In the genomic region with DNA sequence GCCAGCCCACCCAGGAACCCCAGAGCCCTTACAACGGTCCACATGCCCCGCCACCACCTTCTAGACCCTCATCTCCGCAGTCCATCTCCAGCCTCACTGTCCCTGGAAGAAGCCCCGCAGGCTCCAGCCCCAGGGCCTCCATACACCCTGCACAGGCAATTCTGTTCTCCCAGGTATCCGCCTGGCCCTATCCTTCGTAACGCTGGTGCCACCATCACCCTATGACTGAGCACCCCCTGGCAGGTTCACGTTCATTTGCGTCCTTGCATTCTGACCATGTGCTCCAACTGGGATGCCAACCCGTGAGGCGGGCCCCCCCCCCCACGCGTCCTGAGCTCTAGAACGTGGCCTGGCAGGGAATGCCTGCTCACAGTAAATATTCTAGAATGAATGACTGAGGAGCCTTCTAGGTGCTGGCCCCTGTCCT, we compare ENCODE assay signal across 8 cellular contexts. TPM values are rescaled to one million over a fixed set of nuclear protein-coding genes. Genes with fewer than 3 reads are reported as not detected.
DNase-seq lines count a peak whose midpoint lies in the region; ATAC-seq and TF ChIP-seq lines count a peak whose summit lies in the region.

No MANE protein-coding gene starts in this region.

- no peaks in the 10 kb centered on the region for H3K27me3 ChIP-seq in fibroblast of lung (ENCODE audit: control insufficient read depth, insufficient read depth, low read length)

- DNase-seq in GM12864 (ENCODE audit: low read depth) (no peak), T-helper 17 cell (no peak), fibroblast of lung (ENCODE audit: low read depth in 2 of 2) (no peak), sciatic nerve (ENCODE audit: low spot score) (no peak), NCI-H146 treated with DMSO at 0.1 percent for 48 hours (lab: John Stamatoyannopoulos, UW; ENCODE audit: unreplicated experiment) (no peak)
- DNase-seq in stimulated activated CD4-positive, alpha-beta T cell treated with anti-CD3 and anti-CD28 coated beads, Interleukin-1b, Interleukin-23, amount 100 ng/mL, for 48 hours, result no peak
- no peak for DNase-seq in activated CD4-positive, CD25-positive, alpha-beta regulatory T cell (lab: John Stamatoyannopoulos, UW)

- peaks cover 10% of the 10 kb centered on the region for H3K27me3 Mint-ChIP-seq in T-helper 17 cell

- TF ChIP-seq CTCF in GM12864 (IDR thresholded peaks at IDR 0.05; ENCODE audit: low read depth, low read length, missing control alignments) (no peak), fibroblast of lung (conservative IDR thresholded peaks at IDR 0.05 in 1 of 2, IDR thresholded peaks at IDR 0.05 in 1 of 2; ENCODE audit: low read depth in 1 of 2, low read length in 2 of 2) (no peak)

- H3K9me3 ChIP-seq in T-helper 17 cell (ENCODE audit: control insufficient read depth, low read length, poor library complexity, severe bottlenecking) (no peaks in the 10 kb centered on the region), fibroblast of lung (ENCODE audit: control insufficient read depth, insufficient read depth, low read depth, low read length) (no peaks in the 10 kb centered on the region)

- peaks cover 7% of the 10 kb centered on the region for H3K4me1 ChIP-seq in fibroblast of lung (ENCODE audit: control insufficient read depth, extremely low read depth, insufficient read depth, low read length)

- peaks cover 12% of the 10 kb centered on the region for H3K4me1 Mint-ChIP-seq in T-helper 17 cell

- H3K4me3 ChIP-seq in GM12864 (ENCODE audit: low read depth, low read length) (peak overlapping the region; percentile 86; the same call in 1 of the 2 replicates), fibroblast of lung (replicated peaks in 1 of 4; ENCODE audit: control extremely low read depth in 1 of 4, insufficient read depth in 1 of 4, low read depth in 3 of 4, low read length in 4 of 4) (peak overlapping the region in 3 of 4 experiments; percentile 14 to 38 (median 29))

- H3K4me3 Mint-ChIP-seq in T-helper 17 cell, result peak overlapping the region; percentile 88

- peak overlapping the region; percentile 65 for H3K27ac ChIP-seq in fibroblast of lung (ENCODE audit: insufficient read depth, low read length)

- peak overlapping the region; percentile 59 for H3K4me2 ChIP-seq in fibroblast of lung (ENCODE audit: extremely low read depth, insufficient read depth, low read length)

- H3K27ac Mint-ChIP-seq in T-helper 17 cell, result peak overlapping the region; percentile 43

- H3K79me2 ChIP-seq in fibroblast of lung (ENCODE audit: control insufficient read depth, insufficient read depth, low read length), result no peaks in the 10 kb centered on the region

- peaks cover 3% of the 10 kb centered on the region for H3K36me3 ChIP-seq in fibroblast of lung (ENCODE audit: control insufficient read depth, insufficient read depth, low read length)

- H3K36me3 Mint-ChIP-seq in T-helper 17 cell (ENCODE audit: low read depth), result no peaks in the 10 kb centered on the region

- intact Hi-C loops in sciatic nerve (cut with DNase I), result no loop called here

- H4K20me1 ChIP-seq in fibroblast of lung (ENCODE audit: control insufficient read depth, extremely low read depth, insufficient read depth, low read length), result no peaks in the 10 kb centered on the region

- ATAC-seq in T-helper 17 cell, result no peak
- ATAC-seq in sciatic nerve, result peak; percentile 1
- ATAC-seq in GM18861 (IDR thresholded peaks at IDR 0.05; ENCODE audit: unreplicated experiment), result no peak

- peak overlapping the region; percentile 23 for H3K9ac ChIP-seq in fibroblast of lung (ENCODE audit: insufficient read depth, low read length)

- H2AFZ ChIP-seq in fibroblast of lung (ENCODE audit: low read length), result peak overlapping the region; percentile 96

RNA-seq across cellular contexts. Expression of a gene that starts 0.7 kb away (rescaled TPM):
- total RNA-seq in T-helper 17 cell (1 to 10 TPM; 1.3 to 1.7 TPM), fibroblast of lung (5.1 and 14.7 TPM in 2 replicates), sciatic nerve (69.2 TPM)
- 32.5 and 39.4 TPM in 2 replicates for polyA plus RNA-seq in fibroblast of lung
- polyA plus RNA-seq in fibroblast of lung (2012), result 35.6 and 39.8 TPM in 2 replicates
- 69.9 and 70.9 TPM in 2 replicates for polyA minus RNA-seq in fibroblast of lung (ENCODE audit: low replicate concordance)

RNA-seq across cellular contexts. Expression of a gene that starts 50.1 kb away (rescaled TPM):
- 1,000 to 10,000 TPM; 1,335 to 1,398 TPM for total RNA-seq in T-helper 17 cell
- total RNA-seq in fibroblast of lung, result 1,743 and 2,362 TPM in 2 replicates
- polyA plus RNA-seq in fibroblast of lung, result 2,019 and 3,087 TPM in 2 replicates
- polyA plus RNA-seq in fibroblast of lung (2012), result 1,272 and 1,540 TPM in 2 replicates
- 2,337 and 2,675 TPM in 2 replicates for polyA minus RNA-seq in fibroblast of lung (ENCODE audit: low replicate concordance)
- total RNA-seq in sciatic nerve, result 979 TPM
